Comparison of ENCODE assay signal across 7 cellular contexts in genomic region chr22:32204856-32205722, GRCh38. TPM values are rescaled to one million over a fixed set of nuclear protein-coding genes. Genes with fewer than 3 reads are reported as not detected.
A peak's percentile ranks its signal among the peaks of the same experiment; 100 is the strongest.
DNase-seq lines count a peak whose midpoint lies in the region; FAIRE-seq lines count a peak whose summit lies in the region.

Gene RFPL2, minus strand, starts transcription at chr22:32205073. Its CDS starts 2,622 bp downstream, at chr22:32202451.

- no CpG with 5 or more reads among the region's 41 CpGs for WGBS in iPS DF 6.9 (ENCODE audit: insufficient coverage, insufficient read length)

- H3K27ac ChIP-seq in angular gyrus (ENCODE audit: low read depth, low read length) (peak within 1 kb of the TSS; percentile 55), iPS DF 6.9 (ENCODE audit: low read length) (no peak within 1 kb of the TSS), SJCRH30 (no peak within 1 kb of the TSS)

- no peak for FAIRE-seq in RCC 7860 (lab: Jason Lieb, UNC)

- H3K36me3 ChIP-seq in iPS DF 6.9 (ENCODE audit: control insufficient read depth, insufficient read depth, low read length): no peaks in the 10 kb centered on the region
- no peaks in the 10 kb centered on the region for H3K36me3 ChIP-seq in SJCRH30

- H3K4me3 ChIP-seq in iPS DF 6.9 (ENCODE audit: low read length) (peak within 1 kb of the TSS; percentile 43; the same call in 1 of the 2 replicates), SJCRH30 (no peak within 1 kb of the TSS)

- H3K27me3 ChIP-seq in iPS DF 6.9 (ENCODE audit: control insufficient read depth, insufficient read depth, low read length) (peaks cover 26% of the 10 kb centered on the region), SJCRH30 (no peaks in the 10 kb centered on the region)

- peaks cover 5% of the 10 kb centered on the region; the same call in 1 of the 2 replicates for H3K4me1 ChIP-seq in iPS DF 6.9 (ENCODE audit: control insufficient read depth, insufficient read depth, low read length)
- H3K4me1 ChIP-seq in SJCRH30: no peaks in the 10 kb centered on the region

- peak; percentile 55 for DNase-seq in H4 (ENCODE audit: low spot score)
- peak; percentile 87 for DNase-seq in NCI-H510A (lab: John Stamatoyannopoulos, UW)
- DNase-seq in iPS DF 6.9 (ENCODE audit: low read depth, low spot score): no peak
- DNase-seq in stimulated activated CD4-positive, alpha-beta T cell treated with anti-CD3 and anti-CD28 coated beads, Interleukin-4, amount 100 ng/mL, for 1 hour: peak; percentile 49
- no peak for DNase-seq in SJCRH30
- DNase-seq in RCC 7860 (ENCODE audit: low spot score): no peak

- H3K9me3 ChIP-seq in iPS DF 6.9 (ENCODE audit: control insufficient read depth, insufficient read depth, low read length): no peaks in the 10 kb centered on the region
- no peaks in the 10 kb centered on the region for H3K9me3 ChIP-seq in SJCRH30 (replicated peaks)

RNA-seq across cellular contexts. Expression of gene RFPL2, which starts in this region (rescaled TPM):
- not detected in 2 replicates for total RNA-seq in H4 (2014; rRNA removed; shearing (Covaris generic))
- not detected in 2 replicates for total RNA-seq in SJCRH30 (2014; rRNA removed; shearing (Covaris generic))

Comparison
In these comparisons a context has a peak if more than half of its experiments do, and no peak if none do; other contexts are left out.
1. Peak in DNase-seq in H4; RNA of the gene not detected or under 1 TPM.
2. DNase-seq: peak in NCI-H510A (single experiment) and stimulated activated CD4-positive, alpha-beta T cell treated with anti-CD3 and anti-CD28 coated beads, Interleukin-4, amount 100 ng/mL, for 1 hour (single experiment); none in iPS DF 6.9 (single experiment), SJCRH30 (0 of 2) and RCC 7860 (single experiment).